32 cellular contexts compared by ENCODE assay signal in genomic region chr5:89024082-89024481, GRCh38.
"Had no signal": no experiment of that assay in that cellular context is flagged by ENCODE, and none has a peak within 500 bp of the region (broad histone marks: within the 10 kb centered on the region; RNA-seq: fewer than 3 reads in every experiment).

No MANE protein-coding gene starts in this region.

- H3K36me3 ChIP-seq: adrenal gland, brain microvascular endothelial cell, breast epithelium had no signal

- H3K27ac ChIP-seq: adrenal gland, body of pancreas, brain microvascular endothelial cell, breast epithelium, VCaP had no signal

- H3K9me3 ChIP-seq: adrenal gland, body of pancreas, breast epithelium had no signal

- H3K27me3 ChIP-seq: adrenal gland, body of pancreas, brain microvascular endothelial cell, breast epithelium had no signal

- DNase-seq: activated B cell treated with CpG ODN at 0.5 μM for 24 hours; activated CD4-positive, alpha-beta memory T cell treated with anti-CD3 and anti-CD28 coated beads for 36 hours; activated CD4-positive, alpha-beta T cell treated with anti-CD3 and anti-CD28 coated beads for 4 hours; activated CD4-positive, alpha-beta T cell treated with anti-CD3 and anti-CD28 coated beads, Interleukin-2, amount 10 ng/mL, durations not matched to agents 24 days and 14 days; activated CD4-positive, alpha-beta T cell treated with anti-CD3 and anti-CD28 coated beads, Interleukin-2, amount 50 U/mL, for 1 hour; activated CD4-positive, alpha-beta T cell treated with anti-CD3 and anti-CD28 coated beads, Interleukin-2, amount 50 U/mL, for 4 hours; activated CD4-positive, CD25-positive, alpha-beta regulatory T cell treated with anti-CD3 and anti-CD28 coated beads, Interleukin-2, amount 50 U/mL, for 72 hours; activated CD8-positive, alpha-beta memory T cell treated with anti-CD3 and anti-CD28 coated beads, Interleukin-2, amount 50 U/mL, for 4 hours; activated CD8-positive, alpha-beta T cell treated with anti-CD3 and anti-CD28 coated beads for 36 hours; activated effector memory CD4-positive, alpha-beta T cell treated with anti-CD3 and anti-CD28 coated beads, Interleukin-2, amount 50 U/mL, for 16 hours; activated gamma-delta T cell treated with Interleukin-2 at 50 U/mL for 16 hours; activated naive CD4-positive, alpha-beta T cell; activated naive CD4-positive, alpha-beta T cell treated with anti-CD3 and anti-CD28 coated beads for 36 hours; activated naive CD4-positive, alpha-beta T cell treated with anti-CD3 and anti-CD28 coated beads, Interleukin-2, amount 50 U/mL, for 16 hours; activated naive CD8-positive, alpha-beta T cell treated with anti-CD3 and anti-CD28 coated beads for 36 hours; activated T-cell treated with anti-CD3 and anti-CD28 coated beads for 4 hours; activated T-cell treated with anti-CD3 and anti-CD28 coated beads, Interleukin-2, amount 50 U/mL, for 1 hour; activated T-cell treated with anti-CD3 and anti-CD28 coated beads, Interleukin-2, amount 50 U/mL, for 4 hours; activated T-cell treated with anti-CD3 and anti-CD28 coated beads, Interleukin-2, amount 50 U/mL, for 72 hours; adrenal gland; amniotic stem cell; aorta; body of pancreas; brain microvascular endothelial cell; central memory CD4-positive, alpha-beta T cell; T-helper 1 cell; T-helper 2 cell; T-helper 9 cell had no signal

- H3K4me1 ChIP-seq: adrenal gland, body of pancreas, breast epithelium had no signal

- FAIRE-seq: astrocyte, TTC549 had no signal

- H3K4me3 ChIP-seq: adrenal gland, body of pancreas, breast epithelium had no signal
